Comparison of ENCODE assay signal across 9 cellular contexts in genomic region chr1:234899041-234899787, GRCh38.
A peak's percentile ranks its signal among the peaks of the same experiment; 100 is the strongest.
DNase-seq lines count a peak whose midpoint lies in the region; ATAC-seq and TF ChIP-seq lines count a peak whose summit lies in the region.
"Had no signal": no experiment of that assay in that cellular context is flagged by ENCODE, and none has a peak within 500 bp of the region (broad histone marks: within the 10 kb centered on the region; RNA-seq: fewer than 3 reads in every experiment).

No MANE protein-coding gene starts in this region.

- peak overlapping the region; percentile 5 for H4K91ac ChIP-seq in mesenchymal stem cell (ENCODE audit: low read length)

- no peaks in the 10 kb centered on the region for H3K9me3 Mint-ChIP-seq in dendritic cell treated with granulocyte-macrophage colony-stimulating factor and Interleukin-4, amounts not matched to agents 40 ng/mL and 50 ng/mL, for 4 days
- no peaks in the 10 kb centered on the region for H3K9me3 Mint-ChIP-seq in endothelial cell (ENCODE audit: unreplicated experiment)
- no peaks in the 10 kb centered on the region for H3K9me3 Mint-ChIP-seq in activated naive CD4-positive, alpha-beta T cell treated with anti-CD3 and anti-CD28 coated beads, Interleukin-2, amount 10 ng/mL, durations not matched to agents 7 days and 5 days

- peak overlapping the region; percentile 57 to 88 for H3K18ac ChIP-seq in mesenchymal stem cell (ENCODE audit: low read depth in 1 of 2, low read length in 2 of 2)

- no peak overlapping the region for H2BK120ac ChIP-seq in mesenchymal stem cell (ENCODE audit: low read depth, low read length)

- no peaks in the 10 kb centered on the region for H3K27me3 Mint-ChIP-seq in dendritic cell treated with granulocyte-macrophage colony-stimulating factor and Interleukin-4, amounts not matched to agents 40 ng/mL and 50 ng/mL, for 4 days
- H3K27me3 Mint-ChIP-seq in endothelial cell (ENCODE audit: unreplicated experiment): peaks cover 8% of the 10 kb centered on the region
- H3K27me3 Mint-ChIP-seq in activated naive CD4-positive, alpha-beta T cell treated with anti-CD3 and anti-CD28 coated beads, Interleukin-2, amount 10 ng/mL, durations not matched to agents 7 days and 5 days: peaks cover 21% of the 10 kb centered on the region
- H3K27me3 Mint-ChIP-seq: activated naive CD8-positive, alpha-beta T cell had no signal

- H3K4me1 ChIP-seq in mesenchymal stem cell (ENCODE audit: control insufficient read depth, insufficient read depth, low read depth, low read length): peaks cover 21% of the 10 kb centered on the region

- no peak overlapping the region for H3K4me3 Mint-ChIP-seq in dendritic cell treated with granulocyte-macrophage colony-stimulating factor and Interleukin-4, amounts not matched to agents 40 ng/mL and 50 ng/mL, for 4 days
- no peak overlapping the region for H3K4me3 Mint-ChIP-seq in endothelial cell (ENCODE audit: unreplicated experiment)
- H3K4me3 Mint-ChIP-seq in activated naive CD4-positive, alpha-beta T cell treated with anti-CD3 and anti-CD28 coated beads, Interleukin-2, amount 10 ng/mL, durations not matched to agents 7 days and 5 days: no peak overlapping the region
- H3K4me3 Mint-ChIP-seq: activated naive CD8-positive, alpha-beta T cell had no signal

- intact Hi-C loops in dendritic cell treated with granulocyte-macrophage colony-stimulating factor and Interleukin-4, amounts not matched to agents 40 ng/mL and 50 ng/mL, for 4 days (cut with micrococcal nuclease): no loop called here

- H3K4ac ChIP-seq in mesenchymal stem cell (ENCODE audit: low read depth in 1 of 2, low read length in 2 of 2): peak overlapping the region; percentile 6 to 48

- no peak for TF ChIP-seq CTCF in endothelial cell (IDR thresholded peaks at IDR 0.05; ENCODE audit: unreplicated experiment)

- DNase-seq in DMS153 treated with DMSO at 0.1 percent for 48 hours (lab: John Stamatoyannopoulos, UW; ENCODE audit: unreplicated experiment) (peak; percentile 33), NCI-H2107 (lab: John Stamatoyannopoulos, UW) (peak; percentile 95), mesenchymal stem cell (peak; percentile 75), activated T-cell treated with anti-CD3 and anti-CD28 coated beads for 4 hours (no peak), endothelial cell (ENCODE audit: low spot score) (no peak)
- no peak for DNase-seq in activated naive CD4-positive, alpha-beta T cell treated with anti-CD3 and anti-CD28 coated beads, Interleukin-2, amount 10 ng/mL, durations not matched to agents 7 days and 5 days

- peak overlapping the region; percentile 27 for H4K8ac ChIP-seq in mesenchymal stem cell (ENCODE audit: low read length)

- peak overlapping the region in 1 of 2 experiments; percentile 84 for H3K14ac ChIP-seq in mesenchymal stem cell (ENCODE audit: low read length in 2 of 2)

- H2BK5ac ChIP-seq in mesenchymal stem cell (ENCODE audit: low read depth, low read length, poor library complexity, severe bottlenecking): no peak overlapping the region

- H3K27ac Mint-ChIP-seq in dendritic cell treated with granulocyte-macrophage colony-stimulating factor and Interleukin-4, amounts not matched to agents 40 ng/mL and 50 ng/mL, for 4 days: peak overlapping the region; percentile 51
- no peak overlapping the region for H3K27ac Mint-ChIP-seq in endothelial cell (ENCODE audit: unreplicated experiment)
- no peak overlapping the region for H3K27ac Mint-ChIP-seq in activated naive CD4-positive, alpha-beta T cell treated with anti-CD3 and anti-CD28 coated beads, Interleukin-2, amount 10 ng/mL, durations not matched to agents 7 days and 5 days
- H3K27ac Mint-ChIP-seq: activated naive CD8-positive, alpha-beta T cell had no signal

- H2AFZ ChIP-seq in mesenchymal stem cell (ENCODE audit: low read depth, low read length): no peak overlapping the region

- peak overlapping the region; percentile 10 for H3K27ac ChIP-seq in mesenchymal stem cell (ENCODE audit: low read length, poor library complexity, severe bottlenecking)

- H3K9me3 ChIP-seq in mesenchymal stem cell (ENCODE audit: control insufficient read depth, low read length): no peaks in the 10 kb centered on the region

- no peak overlapping the region for H3K23ac ChIP-seq in mesenchymal stem cell (ENCODE audit: low read length in 2 of 2)

- peak overlapping the region; percentile 2 to 84 for H2BK12ac ChIP-seq in mesenchymal stem cell (ENCODE audit: low read length in 2 of 2)

- no peak overlapping the region for H3K9ac ChIP-seq in mesenchymal stem cell (ENCODE audit: low read length)

- no peak overlapping the region for H3K4me3 ChIP-seq in mesenchymal stem cell (ENCODE audit: insufficient read depth in 1 of 2, low read depth in 1 of 2, low read length in 2 of 2)

- H3K4me1 Mint-ChIP-seq in dendritic cell treated with granulocyte-macrophage colony-stimulating factor and Interleukin-4, amounts not matched to agents 40 ng/mL and 50 ng/mL, for 4 days (ENCODE audit: low read depth): peaks cover 23% of the 10 kb centered on the region
- H3K4me1 Mint-ChIP-seq in endothelial cell (ENCODE audit: unreplicated experiment): peaks cover 19% of the 10 kb centered on the region
- peaks cover 7% of the 10 kb centered on the region for H3K4me1 Mint-ChIP-seq in activated naive CD4-positive, alpha-beta T cell treated with anti-CD3 and anti-CD28 coated beads, Interleukin-2, amount 10 ng/mL, durations not matched to agents 7 days and 5 days

- 79% methylated on average over 11 of the region's 12 CpGs for WGBS in mesenchymal stem cell

- H3K79me1 ChIP-seq in mesenchymal stem cell (replicated peaks; ENCODE audit: low read length, poor library complexity, severe bottlenecking): no peaks in the 10 kb centered on the region

- H3K27me3 ChIP-seq in mesenchymal stem cell (ENCODE audit: control insufficient read depth in 1 of 2, insufficient read depth in 1 of 2, low read length in 2 of 2): no peaks in the 10 kb centered on the region

- no peaks in the 10 kb centered on the region for H3K36me3 Mint-ChIP-seq in dendritic cell treated with granulocyte-macrophage colony-stimulating factor and Interleukin-4, amounts not matched to agents 40 ng/mL and 50 ng/mL, for 4 days (ENCODE audit: low read depth)
- H3K36me3 Mint-ChIP-seq in endothelial cell (ENCODE audit: low read depth, unreplicated experiment): no peaks in the 10 kb centered on the region
- H3K36me3 Mint-ChIP-seq in activated naive CD4-positive, alpha-beta T cell treated with anti-CD3 and anti-CD28 coated beads, Interleukin-2, amount 10 ng/mL, durations not matched to agents 7 days and 5 days: no peaks in the 10 kb centered on the region
- H3K36me3 Mint-ChIP-seq: activated naive CD8-positive, alpha-beta T cell had no signal

- peak overlapping the region; percentile 79 for H2AK5ac ChIP-seq in mesenchymal stem cell (ENCODE audit: low read length, severe bottlenecking)

- H3K4me2 ChIP-seq in mesenchymal stem cell (ENCODE audit: low read length, poor library complexity, severe bottlenecking): peak overlapping the region; percentile 10

- no peak overlapping the region for H2BK15ac ChIP-seq in mesenchymal stem cell (ENCODE audit: low read depth, poor library complexity, severe bottlenecking)

- CTCF ChIA-PET in activated naive CD4-positive, alpha-beta T cell treated with anti-CD3 and anti-CD28 coated beads, Interleukin-2, amount 10 ng/mL, durations not matched to agents 7 days and 5 days (lab: Charles Lee): no interaction called here

- no peaks in the 10 kb centered on the region for H3K36me3 ChIP-seq in mesenchymal stem cell (ENCODE audit: control insufficient read depth in 1 of 2, insufficient read depth in 2 of 2, low read depth in 1 of 2, low read length in 2 of 2)

- ATAC-seq in HG02623 (IDR thresholded peaks at IDR 0.05; ENCODE audit: unreplicated experiment): no peak

Comparison
In these comparisons a context has a peak if more than half of its experiments do, and no peak if none do; other contexts are left out.
1. DNase-seq: peak in DMS153 treated with DMSO at 0.1 percent for 48 hours (single experiment), NCI-H2107 (single experiment) and mesenchymal stem cell (single experiment); none in activated T-cell treated with anti-CD3 and anti-CD28 coated beads for 4 hours (single experiment), endothelial cell (single experiment) and activated naive CD4-positive, alpha-beta T cell treated with anti-CD3 and anti-CD28 coated beads, Interleukin-2, amount 10 ng/mL, durations not matched to agents 7 days and 5 days (single experiment).